In genomic region chr22:20525048-20525447, GRCh38 we compare ENCODE assay signal across 1 cellular context.
TF ChIP-seq lines count a peak whose summit lies in the region.

No MANE protein-coding gene starts in this region.

TF ChIP-seq in H1, 55 proteins besides CTCF, POLR2A, EP300 and RAD21:
- 0 out of 2 replicates have a peak, but pooled peaks have one; percentile 30 for TF ChIP-seq CEBPB (IDR thresholded peaks at IDR 0.05; ENCODE audit: low read depth, low read length)
- no peak for TF ChIP-seq SP4 (IDR thresholded peaks at IDR 0.05; ENCODE audit: low read length)
